Comparison of ENCODE assay signal across 1 cellular context in genomic region chr2:3539836-3540235, GRCh38.
A peak's percentile ranks its signal among the peaks of the same experiment; 100 is the strongest.
TF ChIP-seq lines count a peak whose summit lies in the region.

No MANE protein-coding gene starts in this region.

TF ChIP-seq in HepG2, 621 proteins besides CTCF, POLR2A, EP300 and RAD21:
- TF ChIP-seq ZNF530 (CRISPR knock-in tag; IDR thresholded peaks at IDR 0.05; ENCODE audit: low read depth), result no peak
- no peak for TF ChIP-seq ZNF484 (CRISPR knock-in tag; IDR thresholded peaks at IDR 0.05; ENCODE audit: borderline replicate concordance, low read depth)
- TF ChIP-seq CEBPZ (IDR thresholded peaks at IDR 0.05; ENCODE audit: low read length), result no peak
- peak; percentile 63 for TF ChIP-seq RBM22 (optimal IDR thresholded peaks at IDR 0.05; ENCODE audit: low read length)
- no peak for TF ChIP-seq CAMTA2 (CRISPR knock-in tag; IDR thresholded peaks at IDR 0.05; ENCODE audit: borderline replicate concordance)
- no peak for TF ChIP-seq CENPT (CRISPR knock-in tag; IDR thresholded peaks at IDR 0.05; ENCODE audit: low read depth)
- TF ChIP-seq, protein P1, sequence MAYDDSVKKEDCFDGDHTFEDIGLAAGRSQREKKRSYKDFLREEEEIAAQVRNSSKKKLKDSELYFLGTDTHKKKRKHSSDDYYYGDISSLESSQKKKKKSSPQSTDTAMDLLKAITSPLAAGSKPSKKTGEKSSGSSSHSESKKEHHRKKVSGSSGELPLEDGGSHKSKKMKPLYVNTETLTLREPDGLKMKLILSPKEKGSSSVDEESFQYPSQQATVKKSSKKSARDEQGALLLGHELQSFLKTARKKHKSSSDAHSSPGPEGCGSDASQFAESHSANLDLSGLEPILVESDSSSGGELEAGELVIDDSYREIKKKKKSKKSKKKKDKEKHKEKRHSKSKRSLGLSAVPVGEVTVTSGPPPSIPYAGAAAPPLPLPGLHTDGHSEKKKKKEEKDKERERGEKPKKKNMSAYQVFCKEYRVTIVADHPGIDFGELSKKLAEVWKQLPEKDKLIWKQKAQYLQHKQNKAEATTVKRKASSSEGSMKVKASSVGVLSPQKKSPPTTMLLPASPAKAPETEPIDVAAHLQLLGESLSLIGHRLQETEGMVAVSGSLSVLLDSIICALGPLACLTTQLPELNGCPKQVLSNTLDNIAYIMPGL (CRISPR knock-in tag; IDR thresholded peaks at IDR 0.05; ENCODE audit: borderline replicate concordance in 1 of 2, low read depth in 1 of 2), result no peak
TF ChIP-seq in HepG2: peak in this region for 1.
